Comparison of ENCODE assay signal across 17 cellular contexts in genomic region chr15:26095710-26096330, GRCh38.
DNase-seq lines count a peak whose midpoint lies in the region; ATAC-seq and TF ChIP-seq lines count a peak whose summit lies in the region.
"Had no signal": no experiment of that assay in that cellular context is flagged by ENCODE, and none has a peak within 500 bp of the region (broad histone marks: within the 10 kb centered on the region; RNA-seq: fewer than 3 reads in every experiment).

No MANE protein-coding gene starts in this region.

- peak overlapping the region; percentile 49 for H3K4me2 ChIP-seq in PC-3 (ENCODE audit: low read length)

- no peaks in the 10 kb centered on the region for H3K79me2 ChIP-seq in PC-3 (ENCODE audit: low read length)

- H3K9ac ChIP-seq in PC-3 (ENCODE audit: low read length) = no peak overlapping the region

- no TSS peak for BruUV-seq in PC-3 (replicated peaks; lab: Mats Ljungman, UMichigan)

- H3K9me3 ChIP-seq in PC-3 (ENCODE audit: low read length) (no peaks in the 10 kb centered on the region), thyroid gland (no peaks in the 10 kb centered on the region)

- intact Hi-C loops in PC-3 (cut with micrococcal nuclease) = no loop called here
- intact Hi-C loops in thyroid gland (cut with DNase I) = no loop called here

- no peaks in the 10 kb centered on the region for H3K9me2 ChIP-seq in PC-3 (replicated peaks; ENCODE audit: low read length)

- CTCF ChIA-PET in PC-3 (lab: Charles Lee) = no interaction called here

- no peaks in the 10 kb centered on the region for H3F3A ChIP-seq in PC-3 (ENCODE audit: low read length, unreplicated experiment)

- no peaks in the 10 kb centered on the region for H4K20me1 ChIP-seq in PC-3 (ENCODE audit: low read length)

- ATAC-seq in PC-3 = 0 out of 2 replicates have a peak, but pooled peaks have one; percentile 37
- no peak for ATAC-seq in GM21360 (IDR thresholded peaks at IDR 0.05; ENCODE audit: unreplicated experiment)
- no peak for ATAC-seq in HG02798 (IDR thresholded peaks at IDR 0.05; ENCODE audit: poor library complexity, unreplicated experiment)
- no peak for ATAC-seq in stimulated activated naive CD8-positive, alpha-beta T cell treated with anti-CD3 and anti-CD28 coated beads, Interleukin-15, Interleukin-2, amounts not matched to agents 100 U/mL and 50 U/mL, for 24 hours
- ATAC-seq: right cardiac atrium; stimulated activated memory B cell treated with anti-CD40 and anti-IgM and Interleukin-4, amounts not matched to agents 10 μg/mL and 1 μg/mL and 100 μg/mL, for 72 hours had no signal

- TF ChIP-seq CTCF in PC-3 (conservative IDR thresholded peaks at IDR 0.05; ENCODE audit: low read depth, low read length) = peak; percentile 64
- TF ChIP-seq CTCF in fibroblast of pulmonary artery (IDR thresholded peaks at IDR 0.05; ENCODE audit: low read length, missing control alignments) = peak; percentile 4
- peak in 1 of 6 experiments; percentile 17 for TF ChIP-seq CTCF in thyroid gland (IDR thresholded peaks at IDR 0.05)

- peak overlapping the region; percentile 69 for H2AFZ ChIP-seq in PC-3 (ENCODE audit: low read length)

- whole genome bisulfite sequencing in thyroid gland, 2 donors = 52 to 58% methylated on average over 24 of the region's 24 CpGs

- H3K4me3 ChIP-seq in PC-3 (ENCODE audit: low read length) (peak overlapping the region; percentile 37; the same call in 1 of the 2 replicates), fibroblast of pulmonary artery (replicated peaks; ENCODE audit: low read depth, low read length) (no peak overlapping the region), thyroid gland (replicated peaks in 1 of 3) (no peak overlapping the region)
- H3K4me3 ChIP-seq: dorsolateral prefrontal cortex had no signal

- H3K36me3 ChIP-seq in PC-3 (ENCODE audit: low read depth, low read length) (no peaks in the 10 kb centered on the region), thyroid gland (no peaks in the 10 kb centered on the region)

- H3K27me3 ChIP-seq in PC-3 (ENCODE audit: low read length) = no peaks in the 10 kb centered on the region
- H3K27me3 ChIP-seq in thyroid gland = no peaks in the 10 kb centered on the region

- DNase-seq in EH (ENCODE audit: low read depth) = peak; percentile 34
- peak; percentile 27 for DNase-seq in PC-3
- DNase-seq in fibroblast of pulmonary artery (ENCODE audit: low read depth) = no peak
- peak; percentile 10 for DNase-seq in retina
- DNase-seq in stimulated activated naive CD8-positive, alpha-beta T cell treated with anti-CD3 and anti-CD28 coated beads, Interleukin-15, Interleukin-2, amounts not matched to agents 100 U/mL and 50 U/mL, for 24 hours = no peak
- DNase-seq in thyroid gland = no peak
- DNase-seq: activated CD4-positive, alpha-beta T cell treated with anti-CD3 and anti-CD28 coated beads for 4 hours; amniotic stem cell; dorsolateral prefrontal cortex; foreskin melanocyte; NCI-H1105; NCI-H2227 treated with DMSO at 0.1 percent for 48 hours; right cardiac atrium; stimulated activated CD4-positive, alpha-beta T cell treated with anti-CD3 and anti-CD28 coated beads, Interleukin-4, amount 100 ng/mL, for 4 hours had no signal

- H3K4me1 ChIP-seq in PC-3 (ENCODE audit: insufficient read depth, low read length) (peaks cover 7% of the 10 kb centered on the region; the same call in 1 of the 2 replicates), thyroid gland (no peaks in the 10 kb centered on the region)

- H3K27ac ChIP-seq in PC-3 (ENCODE audit: low read length) (no peak overlapping the region), thyroid gland (no peak overlapping the region)
- H3K27ac ChIP-seq: dorsolateral prefrontal cortex had no signal

- POLR2A ChIA-PET in PC-3 (lab: Charles Lee; ENCODE audit: unreplicated experiment) = no interaction called here

- no peak for TF ChIP-seq POLR2A in thyroid gland (IDR thresholded peaks at IDR 0.05)

Comparison
In these comparisons a context has a peak if more than half of its experiments do, and no peak if none do; other contexts are left out.
1. DNase-seq: peak in EH (single experiment), PC-3 (single experiment) and retina (single experiment); none in fibroblast of pulmonary artery (single experiment), stimulated activated naive CD8-positive, alpha-beta T cell treated with anti-CD3 and anti-CD28 coated beads, Interleukin-15, Interleukin-2, amounts not matched to agents 100 U/mL and 50 U/mL, for 24 hours (single experiment) and thyroid gland (0 of 2).